8 cellular contexts compared by ENCODE assay signal in genomic region chr6:28104392-28105250, GRCh38. TPM values are rescaled to one million over a fixed set of nuclear protein-coding genes. Genes with fewer than 3 reads are reported as not detected.
DNase-seq lines count a peak whose midpoint lies in the region; ATAC-seq and TF ChIP-seq lines count a peak whose summit lies in the region.

No MANE protein-coding gene starts in this region.

- H3K27ac Mint-ChIP-seq in activated T-cell treated with anti-CD3 and anti-CD28 coated beads, Interleukin-2, amount 50 U/mL, for 24 hours: peak overlapping the region; percentile 90

- POLR2A ChIA-PET in OCI-LY7 (lab: Charles Lee): interaction anchor here (0.5 to 2.2 kb wide), 11 partner anchors 12 to 957 kb away, joined by 3 to 17 read pairs (median 4); partner anchors contain the start of genes ZKSCAN8 and ZSCAN16

- no peaks in the 10 kb centered on the region for H3K36me3 ChIP-seq in OCI-LY7 (ENCODE audit: insufficient read depth, low read length)
- H3K36me3 ChIP-seq in esophagus squamous epithelium: no peaks in the 10 kb centered on the region

- peak overlapping the region; percentile 44 for H3K27ac ChIP-seq in OCI-LY7 (ENCODE audit: low read depth, low read length, poor library complexity, severe bottlenecking)
- H3K27ac ChIP-seq in esophagus squamous epithelium: peak overlapping the region; percentile 82 to 88 (median 88)

- BruUV-seq in OCI-LY7 (replicated peaks; lab: Mats Ljungman, UMichigan): TSS peak; percentile 92

- DNase-seq in DMS 273 treated with DMSO at 0.1 percent for 48 hours (lab: John Stamatoyannopoulos, UW): peak; percentile 31
- DNase-seq in HuH-7 (ENCODE audit: low spot score): peak; percentile 73
- peak; percentile 90 for DNase-seq in OCI-LY7 (ENCODE audit: low spot score)
- peak; percentile 88 for DNase-seq in activated T-cell treated with anti-CD3 and anti-CD28 coated beads, Interleukin-2, amount 50 U/mL, for 24 hours
- DNase-seq in esophagus squamous epithelium (lab: John Stamatoyannopoulos, UW): peak; percentile 39
- peak; percentile 85 for DNase-seq in myocyte (ENCODE audit: low read depth)
- peak; percentile 66 for DNase-seq in stimulated activated CD8-positive, alpha-beta memory T cell treated with anti-CD3 and anti-CD28 coated beads, Interleukin-7, amount 100 ng/mL, for 24 hours (ENCODE audit: low read depth)

- peak overlapping the region; percentile 71 for H3K4me3 ChIP-seq in OCI-LY7 (ENCODE audit: low read depth, low read length, poor library complexity, severe bottlenecking)
- peak overlapping the region; percentile 60 to 81 (median 78) for H3K4me3 ChIP-seq in esophagus squamous epithelium

- no peaks in the 10 kb centered on the region for H4K20me1 ChIP-seq in OCI-LY7 (ENCODE audit: insufficient read depth, low read length)

- H3K9me2 ChIP-seq in OCI-LY7 (ENCODE audit: insufficient read depth, low read length): no peaks in the 10 kb centered on the region

- peak overlapping the region; percentile 96 for H2AFZ ChIP-seq in OCI-LY7 (ENCODE audit: low read length)

- peak in 3 of 4 donors; percentile 26 to 83 (median 44) for TF ChIP-seq POLR2A in esophagus squamous epithelium (IDR thresholded peaks at IDR 0.05)

- intact Hi-C loops in OCI-LY7 (cut with micrococcal nuclease; ENCODE audit: unreplicated experiment) (loop anchor here (1.0 to 2.0 kb wide), 3 partner anchors 20 to 33 kb away; partner anchors contain the start of genes ZNF165 and ZSCAN16), esophagus squamous epithelium (cut with DNase I) (no loop called here)

- TF ChIP-seq CTCF in OCI-LY7 (conservative IDR thresholded peaks at IDR 0.05; ENCODE audit: low read length) (peak; percentile 68), esophagus squamous epithelium (IDR thresholded peaks at IDR 0.05) (peak; percentile 11 to 82 (median 62))

- peaks cover 0 to 17% (median 0%) of the 10 kb centered on the region in 4 donors for H3K27me3 ChIP-seq in esophagus squamous epithelium

- H3K4me2 ChIP-seq in OCI-LY7 (ENCODE audit: low read length): peak overlapping the region; percentile 82

- CTCF ChIA-PET in OCI-LY7 (lab: Charles Lee; ENCODE audit: unreplicated experiment): no interaction called here

- peak overlapping the region; percentile 86 for H3K4me3 Mint-ChIP-seq in activated T-cell treated with anti-CD3 and anti-CD28 coated beads, Interleukin-2, amount 50 U/mL, for 24 hours

- 0 to 2% methylated on average over 12 to 16 of the region's 54 CpGs for WGBS in esophagus squamous epithelium, 2 donors

- no peaks in the 10 kb centered on the region for H3K9me3 Mint-ChIP-seq in activated T-cell treated with anti-CD3 and anti-CD28 coated beads, Interleukin-2, amount 50 U/mL, for 24 hours

- peaks cover 4% of the 10 kb centered on the region for H3K36me3 Mint-ChIP-seq in activated T-cell treated with anti-CD3 and anti-CD28 coated beads, Interleukin-2, amount 50 U/mL, for 24 hours (ENCODE audit: low read depth)

- peaks cover 23% of the 10 kb centered on the region for H3K4me1 ChIP-seq in OCI-LY7 (ENCODE audit: insufficient read depth, low read length, poor library complexity, severe bottlenecking)
- H3K4me1 ChIP-seq in esophagus squamous epithelium: peaks cover 0 to 12% (median 0%) of the 10 kb centered on the region in 3 donors

- no peaks in the 10 kb centered on the region for H3K9me3 ChIP-seq in OCI-LY7 (ENCODE audit: low read length)
- no peaks in the 10 kb centered on the region for H3K9me3 ChIP-seq in esophagus squamous epithelium

- peaks cover 8% of the 10 kb centered on the region for H3K27me3 Mint-ChIP-seq in activated T-cell treated with anti-CD3 and anti-CD28 coated beads, Interleukin-2, amount 50 U/mL, for 24 hours

- ATAC-seq in GM21423 (IDR thresholded peaks at IDR 0.05; ENCODE audit: unreplicated experiment): peak; percentile 98

- peaks cover 11% of the 10 kb centered on the region for H3K4me1 Mint-ChIP-seq in activated T-cell treated with anti-CD3 and anti-CD28 coated beads, Interleukin-2, amount 50 U/mL, for 24 hours (ENCODE audit: low read depth)

- no peaks in the 10 kb centered on the region for H3K79me2 ChIP-seq in OCI-LY7 (ENCODE audit: insufficient read depth, low read depth, low read length)

RNA-seq across cellular contexts. Expression of gene ZSCAN16, which starts 19.8 kb away (rescaled TPM):
- 8.6 and 10.8 TPM in 2 replicates for total RNA-seq in OCI-LY7 (2014; rRNA removed; shearing (Covaris generic))
- 7.6 and 8.4 TPM in 2 replicates for total RNA-seq in OCI-LY7 (2022)
- total RNA-seq in esophagus squamous epithelium: 1 to 10 TPM; 2.8 to 4.4 (median 3.6) TPM
- 1.2 and 3.2 TPM in 2 replicates for total RNA-seq in myocyte
- 2.4 TPM for polyA plus RNA-seq in myocyte (2012)

RNA-seq across cellular contexts. Expression of gene ZNF165, which starts 24.3 kb away (rescaled TPM):
- total RNA-seq in OCI-LY7 (2014; rRNA removed; shearing (Covaris generic)): 2.6 and 4.9 TPM in 2 replicates
- total RNA-seq in OCI-LY7 (2022) (3.1 and 3.2 TPM in 2 replicates), esophagus squamous epithelium (1 to 10 TPM; 1.7 to 6.9 (median 2.2) TPM), myocyte (0.78 TPM in 1 of 2 replicates, not detected in the other)
- 0.33 TPM for polyA plus RNA-seq in myocyte (2012)

RNA-seq across cellular contexts. Expression of gene ZKSCAN8, which starts 37.1 kb away (rescaled TPM):
- 16.6 and 20.7 TPM in 2 replicates for total RNA-seq in OCI-LY7 (2014; rRNA removed; shearing (Covaris generic))
- total RNA-seq in OCI-LY7 (2022) (22.3 and 25.1 TPM in 2 replicates), esophagus squamous epithelium (10 to 100 TPM in 1 of 4 donors, 1 to 10 TPM in 3; 2.2 to 17.5 (median 5.9) TPM), myocyte (23.8 and 26.4 TPM in 2 replicates)
- polyA plus RNA-seq in myocyte (2012): 10.4 TPM

Comparison
In these comparisons a context has a peak if more than half of its experiments do, and no peak if none do; other contexts are left out.
1. Peak in every context shown above with its lines: DNase-seq, ATAC-seq, H3K4me3 ChIP-seq and H3K27ac ChIP-seq.
2. DNase-seq: peak in every context shown above with its lines; median percentile 90 in OCI-LY7; 88 in activated T-cell treated with anti-CD3 and anti-CD28 coated beads, Interleukin-2, amount 50 U/mL, for 24 hours; 85 in myocyte; 73 in HuH-7; 66 in stimulated activated CD8-positive, alpha-beta memory T cell treated with anti-CD3 and anti-CD28 coated beads, Interleukin-7, amount 100 ng/mL, for 24 hours; 39 in esophagus squamous epithelium; 31 in DMS 273 treated with DMSO at 0.1 percent for 48 hours.